Comparison of ENCODE assay signal across 11 cellular contexts in the genomic region with DNA sequence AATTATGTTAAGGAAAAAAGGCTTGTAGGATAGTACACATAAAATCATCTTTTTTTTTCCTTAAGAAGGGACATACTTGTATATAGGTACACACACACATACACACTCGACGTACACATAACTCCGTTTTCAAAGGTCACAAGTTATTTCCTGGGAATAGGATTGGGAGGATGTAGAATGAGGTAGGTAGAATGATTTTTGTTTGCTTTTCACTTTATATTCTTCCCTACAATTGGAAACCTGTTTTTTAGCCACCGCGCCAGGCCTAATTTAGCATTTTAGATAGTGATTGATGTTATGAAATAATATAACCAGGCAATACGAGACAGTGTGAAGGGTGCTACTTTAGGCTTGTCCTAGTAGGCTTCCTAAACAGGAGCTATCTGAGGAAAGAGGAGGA. TPM values are rescaled to one million over a fixed set of nuclear protein-coding genes. Genes with fewer than 3 reads are reported as not detected.
DNase-seq lines count a peak whose midpoint lies in the region; ATAC-seq and TF ChIP-seq lines count a peak whose summit lies in the region.
"Had no signal": no experiment of that assay in that cellular context is flagged by ENCODE, and none has a peak within 500 bp of the region (broad histone marks: within the 10 kb centered on the region; RNA-seq: fewer than 3 reads in every experiment).

No MANE protein-coding gene starts in this region.

- peak overlapping the region in 1 of 2 experiments; percentile 46 for H2BK12ac ChIP-seq in mesenchymal stem cell (ENCODE audit: low read length in 2 of 2)

- H3F3A ChIP-seq in PC-3 (ENCODE audit: low read length, unreplicated experiment): no peaks in the 10 kb centered on the region

- H3K14ac ChIP-seq in mesenchymal stem cell (ENCODE audit: low read length in 2 of 2): peak overlapping the region in 1 of 2 experiments; percentile 89

- H3K79me2 ChIP-seq in PC-3 (ENCODE audit: low read length): peaks cover 32% of the 10 kb centered on the region

- H2BK120ac ChIP-seq in mesenchymal stem cell (ENCODE audit: low read depth, low read length): no peak overlapping the region

- H4K20me1 ChIP-seq in PC-3 (ENCODE audit: low read length): peaks cover 20% of the 10 kb centered on the region

- no peaks in the 10 kb centered on the region for H3K27me3 Mint-ChIP-seq in activated T-cell treated with anti-CD3 and anti-CD28 coated beads, Interleukin-2, amount 50 U/mL, for 72 hours (ENCODE audit: low read depth)
- H3K27me3 Mint-ChIP-seq in activated naive CD8-positive, alpha-beta T cell: no peaks in the 10 kb centered on the region

- H3K18ac ChIP-seq in mesenchymal stem cell (ENCODE audit: low read depth in 1 of 2, low read length in 2 of 2): peak overlapping the region in 1 of 2 experiments; percentile 99

- intact Hi-C loops in testis (cut with DNase I; ENCODE audit: low total_unique reads): no loop called here
- intact Hi-C loops in PC-3 (cut with micrococcal nuclease): loop anchor here (5.0 kb wide), 1 partner anchor 42 kb away; no protein-coding TSS in a partner anchor

- peak overlapping the region; percentile 94 for H4K91ac ChIP-seq in mesenchymal stem cell (ENCODE audit: low read length)

- H3K4me2 ChIP-seq in mesenchymal stem cell (ENCODE audit: low read length, poor library complexity, severe bottlenecking): peak overlapping the region; percentile 92
- no peak overlapping the region for H3K4me2 ChIP-seq in PC-3 (ENCODE audit: low read length)

- H3K9me3 ChIP-seq in mesenchymal stem cell (ENCODE audit: control insufficient read depth, low read length) (no peaks in the 10 kb centered on the region), testis (no peaks in the 10 kb centered on the region), PC-3 (ENCODE audit: low read length) (no peaks in the 10 kb centered on the region)
- H3K9me3 ChIP-seq: left lung had no signal

- no peak overlapping the region for H2AK5ac ChIP-seq in mesenchymal stem cell (ENCODE audit: low read length, severe bottlenecking)

- H3K4me3 ChIP-seq in mesenchymal stem cell (ENCODE audit: insufficient read depth in 1 of 2, low read depth in 1 of 2, low read length in 2 of 2) (peak overlapping the region in 1 of 2 experiments; percentile 81), testis (peak overlapping the region in 1 of 2 donors; percentile 97), PC-3 (ENCODE audit: low read length) (no peak overlapping the region)

- BruUV-seq in PC-3 (replicated peaks; lab: Mats Ljungman, UMichigan): no TSS peak

- H3K4me3 Mint-ChIP-seq in activated T-cell treated with anti-CD3 and anti-CD28 coated beads, Interleukin-2, amount 50 U/mL, for 72 hours: peak overlapping the region; percentile 91 to 92
- peak overlapping the region; percentile 86 for H3K4me3 Mint-ChIP-seq in activated naive CD8-positive, alpha-beta T cell

- peak overlapping the region; percentile 95 for H3K9ac ChIP-seq in mesenchymal stem cell (ENCODE audit: low read length)
- no peak overlapping the region for H3K9ac ChIP-seq in PC-3 (ENCODE audit: low read length)

- H3K4me1 Mint-ChIP-seq in activated T-cell treated with anti-CD3 and anti-CD28 coated beads, Interleukin-2, amount 50 U/mL, for 72 hours (ENCODE audit: low read depth): peaks cover 21% of the 10 kb centered on the region
- H3K4me1 Mint-ChIP-seq in activated naive CD8-positive, alpha-beta T cell (ENCODE audit: low read depth): peaks cover 16% of the 10 kb centered on the region

- POLR2A ChIA-PET in PC-3 (lab: Charles Lee; ENCODE audit: unreplicated experiment): no interaction called here

- H3K4me1 ChIP-seq in mesenchymal stem cell (ENCODE audit: control insufficient read depth, insufficient read depth, low read depth, low read length) (peaks cover 9% of the 10 kb centered on the region), testis (peaks cover 15% of the 10 kb centered on the region), PC-3 (ENCODE audit: insufficient read depth, low read length) (peaks cover 6% of the 10 kb centered on the region)

- CTCF ChIA-PET in PC-3 (lab: Charles Lee): no interaction called here

- no peaks in the 10 kb centered on the region for H3K79me1 ChIP-seq in mesenchymal stem cell (replicated peaks; ENCODE audit: low read length, poor library complexity, severe bottlenecking)

- no peak overlapping the region for H2BK5ac ChIP-seq in mesenchymal stem cell (ENCODE audit: low read depth, low read length, poor library complexity, severe bottlenecking)

- no peak for ATAC-seq in activated T-cell treated with anti-CD3 and anti-CD28 coated beads, Interleukin-2, amount 50 U/mL, for 72 hours (replicated peaks in 1 of 2)
- no peak for ATAC-seq in PC-3

- no peak overlapping the region for H3K23ac ChIP-seq in mesenchymal stem cell (ENCODE audit: low read length in 2 of 2)

- no peak for DNase-seq in activated T-cell treated with anti-CD3 and anti-CD28 coated beads, Interleukin-2, amount 50 U/mL, for 72 hours
- no peak for DNase-seq in activated T-cell treated with anti-CD3 and anti-CD28 coated beads for 4 hours
- DNase-seq in mesenchymal stem cell: no peak
- DNase-seq in testis: no peak
- DNase-seq in mesenteric fat pad (ENCODE audit: low spot score): no peak
- no peak for DNase-seq in PC-3
- DNase-seq in RPMI8226: no peak
- DNase-seq: AML-193, cortex of kidney had no signal

- H3K4ac ChIP-seq in mesenchymal stem cell (ENCODE audit: low read depth in 1 of 2, low read length in 2 of 2): peak overlapping the region; percentile 71 to 94

- H2AFZ ChIP-seq in mesenchymal stem cell (ENCODE audit: low read depth, low read length): peak overlapping the region; percentile 85
- H2AFZ ChIP-seq in PC-3 (ENCODE audit: low read length): no peak overlapping the region

- no peaks in the 10 kb centered on the region for H3K9me3 Mint-ChIP-seq in activated T-cell treated with anti-CD3 and anti-CD28 coated beads, Interleukin-2, amount 50 U/mL, for 72 hours
- no peaks in the 10 kb centered on the region for H3K9me3 Mint-ChIP-seq in activated naive CD8-positive, alpha-beta T cell (ENCODE audit: low read depth)

- no peaks in the 10 kb centered on the region for H3K9me2 ChIP-seq in PC-3 (replicated peaks; ENCODE audit: low read length)

- WGBS in mesenchymal stem cell: 80% methylated on average over 3 of the region's 6 CpGs
- WGBS in testis, 2 donors: 60 to 66% methylated on average over 6 of the region's 6 CpGs

- TF ChIP-seq POLR2A in testis (IDR thresholded peaks at IDR 0.05): no peak

- H3K36me3 ChIP-seq in mesenchymal stem cell (ENCODE audit: control insufficient read depth in 1 of 2, insufficient read depth in 2 of 2, low read depth in 1 of 2, low read length in 2 of 2) (peaks cover 0 to 19% of the 10 kb centered on the region in 2 experiments), testis (ENCODE audit: low read depth, missing control alignments) (no peaks in the 10 kb centered on the region), PC-3 (ENCODE audit: low read depth, low read length) (peaks cover 14% of the 10 kb centered on the region; the same call in 1 of the 2 replicates)

- TF ChIP-seq CTCF in testis (IDR thresholded peaks at IDR 0.05): no peak
- no peak for TF ChIP-seq CTCF in PC-3 (conservative IDR thresholded peaks at IDR 0.05; ENCODE audit: low read depth, low read length)

- H3K36me3 Mint-ChIP-seq in activated T-cell treated with anti-CD3 and anti-CD28 coated beads, Interleukin-2, amount 50 U/mL, for 72 hours (ENCODE audit: insufficient read depth in 2 of 2): peaks cover 17 to 22% of the 10 kb centered on the region in 2 donors
- H3K36me3 Mint-ChIP-seq in activated naive CD8-positive, alpha-beta T cell: peaks cover 10% of the 10 kb centered on the region

- no peaks in the 10 kb centered on the region for H3K27me3 ChIP-seq in mesenchymal stem cell (ENCODE audit: control insufficient read depth in 1 of 2, insufficient read depth in 1 of 2, low read length in 2 of 2)
- H3K27me3 ChIP-seq in testis: no peaks in the 10 kb centered on the region
- no peaks in the 10 kb centered on the region for H3K27me3 ChIP-seq in PC-3 (ENCODE audit: low read length)
- H3K27me3 ChIP-seq: left lung had no signal

- H2BK15ac ChIP-seq in mesenchymal stem cell (ENCODE audit: low read depth, poor library complexity, severe bottlenecking): no peak overlapping the region

- no peak overlapping the region for H4K8ac ChIP-seq in mesenchymal stem cell (ENCODE audit: low read length)

- peak overlapping the region; percentile 39 for H3K27ac ChIP-seq in mesenchymal stem cell (ENCODE audit: low read length, poor library complexity, severe bottlenecking)
- H3K27ac ChIP-seq in testis: peak overlapping the region; percentile 52 to 85
- H3K27ac ChIP-seq in PC-3 (ENCODE audit: low read length): no peak overlapping the region

- peak overlapping the region; percentile 97 for H3K27ac Mint-ChIP-seq in activated T-cell treated with anti-CD3 and anti-CD28 coated beads, Interleukin-2, amount 50 U/mL, for 72 hours
- H3K27ac Mint-ChIP-seq in activated naive CD8-positive, alpha-beta T cell: peak overlapping the region; percentile 96

RNA-seq across cellular contexts. Expression of a gene that starts 1.8 kb away (rescaled TPM):
- total RNA-seq in activated T-cell treated with anti-CD3 and anti-CD28 coated beads, Interleukin-2, amount 50 U/mL, for 72 hours: 10 to 100 TPM; 81.5 to 82.3 TPM
- polyA plus RNA-seq in mesenchymal stem cell (2013, experiment 1 of 2): 43.4 TPM
- polyA plus RNA-seq in mesenchymal stem cell (2013, experiment 2 of 2): 42.6 TPM
- total RNA-seq in testis (10 to 100 TPM; 68.8 to 75.7 TPM), mesenteric fat pad (57.7 TPM), PC-3 (2014; rRNA removed) (24.4 and 28.6 TPM in 2 replicates)
- 37.5 TPM for polyA plus RNA-seq in testis (ENCODE audit: insufficient read depth, low read depth, low replicate concordance)
